In the genomic region with DNA sequence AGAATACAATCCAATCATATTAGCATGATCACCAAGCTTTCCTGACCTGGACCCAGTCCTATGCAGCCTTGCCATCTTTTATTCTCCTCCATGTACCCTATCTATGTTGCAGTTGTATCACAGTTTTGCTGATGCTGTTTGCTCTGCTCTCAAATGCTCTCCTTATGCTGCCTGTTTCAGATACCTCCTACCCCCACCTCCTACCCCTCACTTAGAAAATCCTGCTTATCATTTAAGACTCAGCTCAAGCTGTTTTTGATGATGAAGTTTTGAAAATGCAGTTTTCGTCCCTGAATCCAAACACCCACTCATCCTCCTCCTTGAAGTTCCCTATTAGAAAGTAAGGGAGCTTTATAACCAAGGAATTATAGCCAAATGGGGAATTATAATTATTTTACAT, we compare ENCODE assay signal across 19 cellular contexts.
DNase-seq lines count a peak whose midpoint lies in the region; ATAC-seq and TF ChIP-seq lines count a peak whose summit lies in the region.
"Had no signal": no experiment of that assay in that cellular context is flagged by ENCODE, and none has a peak within 500 bp of the region (broad histone marks: within the 10 kb centered on the region; RNA-seq: fewer than 3 reads in every experiment).

No MANE protein-coding gene starts in this region.

- H3K36me3 ChIP-seq in ascending aorta: no peaks in the 10 kb centered on the region
- H3K36me3 ChIP-seq: BE2C; BLaER1 treated with 17β-estradiol and CSF1 and Interleukin-3, amounts not matched to agents 10 nM and 100 nM had no signal

- no peak for ATAC-seq in HG03378 (IDR thresholded peaks at IDR 0.05; ENCODE audit: unreplicated experiment)
- ATAC-seq: GM12878, GM23338, HCT116 had no signal

- no peaks in the 10 kb centered on the region for H3K9me3 ChIP-seq in ascending aorta
- H3K9me3 ChIP-seq: BE2C had no signal

- no peaks in the 10 kb centered on the region for H3K27me3 ChIP-seq in ascending aorta
- H3K27me3 ChIP-seq: BE2C; BLaER1 treated with 17β-estradiol and CSF1 and Interleukin-3, amounts not matched to agents 10 nM and 100 nM had no signal

- no peak overlapping the region for H3K4me3 ChIP-seq in ascending aorta
- H3K4me3 ChIP-seq: BLaER1 treated with 17β-estradiol and CSF1 and Interleukin-3, amounts not matched to agents 10 nM and 100 nM; GM12878; GM23338 had no signal

- peak overlapping the region; percentile 65 for H3K27ac ChIP-seq in caudate nucleus (ENCODE audit: low read depth, low read length)
- no peak overlapping the region for H3K27ac ChIP-seq in ascending aorta
- H3K27ac ChIP-seq: 22Rv1; BLaER1 treated with 17β-estradiol and CSF1 and Interleukin-3, amounts not matched to agents 10 nM and 100 nM had no signal

- intact Hi-C loops in ascending aorta (cut with DNase I): no loop called here

- H3K4me1 ChIP-seq in ascending aorta: no peaks in the 10 kb centered on the region
- H3K4me1 ChIP-seq: BE2C; BLaER1 treated with 17β-estradiol and CSF1 and Interleukin-3, amounts not matched to agents 10 nM and 100 nM had no signal

- DNase-seq in Ammon's horn (ENCODE audit: low spot score) (peak; percentile 25), caudate nucleus (lab: John Stamatoyannopoulos, UW) (peak in 15 of 61 donors; percentile 0 to 77 (median 25)), putamen (ENCODE audit: low spot score) (peak; percentile 77), ascending aorta (ENCODE audit: low spot score in 2 of 2) (no peak), NCI-H510A treated with DMSO at 0.1 percent for 48 hours (lab: John Stamatoyannopoulos, UW) (no peak)
- DNase-seq: BE2C; CD4-positive, alpha-beta T cell; CD8-positive, alpha-beta memory T cell; DMS 273 treated with DMSO at 0.1 percent for 48 hours; DMS79; EL; GDM1; H9 had no signal

- TF ChIP-seq CTCF in ascending aorta (IDR thresholded peaks at IDR 0.05): no peak

Comparison
In these comparisons a context has a peak if more than half of its experiments do, and no peak if none do; other contexts are left out.
1. DNase-seq: peak in Ammon's horn (single experiment) and putamen (single experiment); none in ascending aorta (0 of 2) and NCI-H510A treated with DMSO at 0.1 percent for 48 hours (single experiment).